Comparison of ENCODE assay signal across 8 cellular contexts in genomic region chr2:172995323-172996244, GRCh38.
DNase-seq lines count a peak whose midpoint lies in the region; ATAC-seq and TF ChIP-seq lines count a peak whose summit lies in the region.

No MANE protein-coding gene starts in this region.

- H3K36me3 ChIP-seq in naive thymus-derived CD4-positive, alpha-beta T cell (ENCODE audit: control insufficient read depth in 2 of 3, insufficient read depth in 3 of 3, low read length in 3 of 3), result no peaks in the 10 kb centered on the region

- peaks cover 0 to 2% (median 0%) of the 10 kb centered on the region in 7 donors for H3K4me1 Mint-ChIP-seq in naive thymus-derived CD4-positive, alpha-beta T cell

- DNase-seq in COLO829 (ENCODE audit: low spot score) (peak; percentile 23), NCI-H460 (ENCODE audit: extremely low read depth, low read depth) (peak; percentile 49), epidermal melanocyte (ENCODE audit: insufficient read length, low spot score) (peak; percentile 38), GM13976 (ENCODE audit: low spot score) (no peak), GM10248 (ENCODE audit: extremely low spot score) (no peak), NCI-H510A (lab: John Stamatoyannopoulos, UW) (no peak)
- DNase-seq in naive thymus-derived CD4-positive, alpha-beta T cell, result no peak
- no peak for DNase-seq in activated T-cell treated with anti-CD3 and anti-CD28 coated beads, Interleukin-2, amount 50 U/mL, for 48 hours

- H3K4me3 ChIP-seq in naive thymus-derived CD4-positive, alpha-beta T cell (ENCODE audit: low read length), result no peak overlapping the region

- H3K27ac ChIP-seq in naive thymus-derived CD4-positive, alpha-beta T cell (ENCODE audit: low read depth, low read length), result no peak overlapping the region

- no peak overlapping the region for H3K27ac Mint-ChIP-seq in naive thymus-derived CD4-positive, alpha-beta T cell

- no peak for TF ChIP-seq CTCF in GM13976 (IDR thresholded peaks at IDR 0.05; ENCODE audit: borderline replicate concordance, control extremely low read depth, extremely low read depth, insufficient read depth, missing control alignments)
- TF ChIP-seq CTCF in GM10248 (IDR thresholded peaks at IDR 0.05; ENCODE audit: control extremely low read depth, extremely low read depth, low read depth, missing control alignments), result no peak

- H3K4me3 Mint-ChIP-seq in naive thymus-derived CD4-positive, alpha-beta T cell, result no peak overlapping the region

- POLR2A ChIA-PET in naive thymus-derived CD4-positive, alpha-beta T cell (lab: Charles Lee), result no interaction called here
- POLR2A ChIA-PET in GM10248 (lab: Yijun Ruan, JAX), result no interaction called here

- H3K9me3 Mint-ChIP-seq in naive thymus-derived CD4-positive, alpha-beta T cell, result peaks cover 0 to 5% (median 0%) of the 10 kb centered on the region in 11 donors

- intact Hi-C loops in naive thymus-derived CD4-positive, alpha-beta T cell (cut with micrococcal nuclease), result no loop called here

- no peaks in the 10 kb centered on the region for H3K27me3 ChIP-seq in naive thymus-derived CD4-positive, alpha-beta T cell (ENCODE audit: control insufficient read depth in 2 of 2, insufficient read depth in 2 of 2, low read length in 2 of 2)

- CTCF ChIA-PET in naive thymus-derived CD4-positive, alpha-beta T cell (lab: Charles Lee), result interaction anchor here (0.6 kb wide), 1 partner anchor 95 kb away, joined by 3 read pairs; no protein-coding TSS in a partner anchor
- CTCF ChIA-PET in GM10248 (lab: Yijun Ruan, JAX), result interaction anchor here (0.9 to 1.9 kb wide), 4 partner anchors 11 to 32 kb away, joined by 3 to 7 read pairs (median 3); no protein-coding TSS in a partner anchor

- in situ Hi-C loops in GM13976 (cut with MboI; ENCODE audit: low sequenced_read_pairs, unreplicated experiment), result no loop called here

- no peaks in the 10 kb centered on the region for H3K9me3 ChIP-seq in naive thymus-derived CD4-positive, alpha-beta T cell (ENCODE audit: control insufficient read depth in 2 of 3, low read length in 3 of 3)

- peak; percentile 54 for ATAC-seq in naive thymus-derived CD4-positive, alpha-beta T cell

- no peaks in the 10 kb centered on the region for H3K4me1 ChIP-seq in naive thymus-derived CD4-positive, alpha-beta T cell (ENCODE audit: control insufficient read depth in 2 of 2, insufficient read depth in 2 of 2, low read length in 2 of 2)

- H3K27me3 Mint-ChIP-seq in naive thymus-derived CD4-positive, alpha-beta T cell, result peaks cover 0 to 6% (median 4%) of the 10 kb centered on the region in 5 donors

- no peaks in the 10 kb centered on the region for H3K36me3 Mint-ChIP-seq in naive thymus-derived CD4-positive, alpha-beta T cell

Comparison
In these comparisons a context has a peak if more than half of its experiments do, and no peak if none do; other contexts are left out.
1. DNase-seq: peak in COLO829 (single experiment), NCI-H460 (single experiment) and epidermal melanocyte (single experiment); none in naive thymus-derived CD4-positive, alpha-beta T cell (0 of 9), activated T-cell treated with anti-CD3 and anti-CD28 coated beads, Interleukin-2, amount 50 U/mL, for 48 hours (0 of 2), GM13976 (single experiment), GM10248 (single experiment) and NCI-H510A (single experiment).